Comparison of ENCODE assay signal across 13 cellular contexts in the genomic region with DNA sequence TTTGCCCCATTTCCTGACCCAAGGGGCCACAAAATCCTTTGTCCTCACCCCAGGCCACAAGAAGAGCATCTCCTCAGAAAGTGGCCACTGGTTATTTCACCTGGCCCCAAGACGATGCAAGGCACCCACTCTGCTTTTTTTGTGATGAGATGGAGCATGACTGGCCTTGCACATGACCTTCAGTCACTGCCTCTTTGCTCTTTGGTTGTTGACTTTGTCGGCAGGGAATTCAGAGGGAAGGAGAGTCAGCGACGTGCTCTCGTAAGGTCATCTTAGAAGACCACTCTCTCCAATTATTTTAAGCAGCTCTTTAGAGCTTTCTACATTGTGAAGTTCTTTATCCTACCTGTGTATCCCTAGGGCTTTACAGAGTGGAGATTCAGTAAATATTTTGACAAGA.
DNase-seq lines count a peak whose midpoint lies in the region; ATAC-seq and TF ChIP-seq lines count a peak whose summit lies in the region.
"Had no signal": no experiment of that assay in that cellular context is flagged by ENCODE, and none has a peak within 500 bp of the region (broad histone marks: within the 10 kb centered on the region; RNA-seq: fewer than 3 reads in every experiment).

No MANE protein-coding gene starts in this region.

- H3K27ac ChIP-seq in thyroid gland = no peak overlapping the region
- no peak overlapping the region for H3K27ac ChIP-seq in tibial nerve
- H3K27ac ChIP-seq: GM23248 had no signal

- TF ChIP-seq CTCF in nephron (IDR thresholded peaks at IDR 0.05; ENCODE audit: unreplicated experiment in 3 of 3) = no peak
- TF ChIP-seq CTCF in thyroid gland (IDR thresholded peaks at IDR 0.05) = no peak
- TF ChIP-seq CTCF in tibial nerve (IDR thresholded peaks at IDR 0.05) = no peak

- peaks cover 2% of the 10 kb centered on the region for H3K4me1 Mint-ChIP-seq in nephron
- H3K4me1 Mint-ChIP-seq: B cell had no signal

- no peaks in the 10 kb centered on the region for H3K36me3 ChIP-seq in thyroid gland
- no peaks in the 10 kb centered on the region for H3K36me3 ChIP-seq in tibial nerve

- H3K4me1 ChIP-seq in thyroid gland (peaks cover 0 to 7% of the 10 kb centered on the region in 2 donors), tibial nerve (no peaks in the 10 kb centered on the region)

- 28 to 43% methylated on average over 5 of the region's 5 CpGs for WGBS in thyroid gland, 2 donors
- 91 to 95% methylated on average over 5 of the region's 5 CpGs for WGBS in tibial nerve, 2 donors

- H3K4me3 ChIP-seq in thyroid gland (replicated peaks in 1 of 3) (no peak overlapping the region), tibial nerve (no peak overlapping the region)
- H3K4me3 ChIP-seq: GM23248 had no signal

- DNase-seq in NCI-H510A treated with DMSO at 0.1 percent for 48 hours (lab: John Stamatoyannopoulos, UW) (peak; percentile 16), NCI-H510A (lab: John Stamatoyannopoulos, UW) (no peak), NCI-H774 (lab: John Stamatoyannopoulos, UW) (peak; percentile 9), thyroid gland (peak; percentile 11 to 19), tibial nerve (ENCODE audit: low spot score in 2 of 2) (no peak)
- DNase-seq: C1 segment of cervical spinal cord; CD4-positive, alpha-beta T cell; DMS153; GM23248; IMR-90 had no signal

- H3K27me3 Mint-ChIP-seq in nephron (ENCODE audit: low read depth) = no peaks in the 10 kb centered on the region
- H3K27me3 Mint-ChIP-seq: B cell; CD4-positive, alpha-beta T cell had no signal

- intact Hi-C loops in thyroid gland (cut with DNase I) = no loop called here

- H3K4me3 Mint-ChIP-seq in nephron = no peak overlapping the region
- H3K4me3 Mint-ChIP-seq: B cell; CD4-positive, alpha-beta T cell had no signal

- peak overlapping the region; percentile 55 to 87 (median 55) for H3K27ac Mint-ChIP-seq in nephron
- H3K27ac Mint-ChIP-seq: B cell; CD4-positive, alpha-beta T cell had no signal

- H3K9me3 ChIP-seq in thyroid gland (no peaks in the 10 kb centered on the region), tibial nerve (no peaks in the 10 kb centered on the region)

- TF ChIP-seq POLR2A in thyroid gland (IDR thresholded peaks at IDR 0.05) (no peak), tibial nerve (IDR thresholded peaks at IDR 0.05) (no peak)

- peaks cover 5% of the 10 kb centered on the region for H3K9me3 Mint-ChIP-seq in nephron
- H3K9me3 Mint-ChIP-seq: CD4-positive, alpha-beta T cell had no signal

- H3K27me3 ChIP-seq in thyroid gland (no peaks in the 10 kb centered on the region), tibial nerve (no peaks in the 10 kb centered on the region)

- H3K36me3 Mint-ChIP-seq in nephron (ENCODE audit: low read depth) = no peaks in the 10 kb centered on the region

- ATAC-seq in HG03457 (IDR thresholded peaks at IDR 0.05; ENCODE audit: unreplicated experiment) = no peak

- no peak for TF ChIP-seq EP300 in tibial nerve (IDR thresholded peaks at IDR 0.05)

Comparison
In these comparisons a context has a peak if more than half of its experiments do, and no peak if none do; other contexts are left out.
1. DNase-seq: peak in NCI-H510A treated with DMSO at 0.1 percent for 48 hours (single experiment), NCI-H774 (single experiment) and thyroid gland (2 of 2); none in NCI-H510A (single experiment) and tibial nerve (0 of 2).